In genomic region chr18:54924948-54925347, GRCh38 we compare ENCODE assay signal across 16 cellular contexts. TPM values are rescaled to one million over a fixed set of nuclear protein-coding genes. Genes with fewer than 3 reads are reported as not detected.
"Had no signal": no experiment of that assay in that cellular context is flagged by ENCODE, and none has a peak within 500 bp of the region (broad histone marks: within the 10 kb centered on the region; RNA-seq: fewer than 3 reads in every experiment).

No MANE protein-coding gene starts in this region.

- DNase-seq: activated CD8-positive, alpha-beta memory T cell treated with anti-CD3 and anti-CD28 coated beads, Interleukin-2, amount 50 U/mL, for 4 hours; activated CD8-positive, alpha-beta T cell treated with anti-CD3 and anti-CD28 coated beads, Interleukin-2, amount 10 ng/mL, durations not matched to agents 7 days and 5 days; activated gamma-delta T cell treated with Interleukin-2 at 50 U/mL for 16 hours; activated naive CD8-positive, alpha-beta T cell treated with anti-CD3 and anti-CD28 coated beads for 36 hours; activated T-cell treated with anti-CD3 and anti-CD28 coated beads, Interleukin-2, amount 50 U/mL, for 72 hours; amygdala; brain microvascular endothelial cell; cerebellar nuclear complex; head of caudate nucleus; right lobe of liver; T-helper 1 cell; WERI-Rb-1 had no signal

- ATAC-seq: activated CD8-positive, alpha-beta T cell treated with anti-CD3 and anti-CD28 coated beads, Interleukin-2, amount 10 ng/mL, durations not matched to agents 7 days and 5 days; activated T-cell treated with anti-CD3 and anti-CD28 coated beads, Interleukin-2, amount 50 U/mL, for 72 hours; esophagus mucosa; right lobe of liver had no signal

- H3K9me3 ChIP-seq: right lobe of liver, suprapubic skin had no signal

- H3K27ac ChIP-seq: brain microvascular endothelial cell, neural progenitor cell, right lobe of liver, suprapubic skin, WERI-Rb-1 had no signal

- H3K27me3 ChIP-seq: brain microvascular endothelial cell, neural progenitor cell, right lobe of liver, suprapubic skin had no signal

- H3K36me3 ChIP-seq: brain microvascular endothelial cell, neural progenitor cell, suprapubic skin, WERI-Rb-1 had no signal

- H3K4me3 ChIP-seq: neural progenitor cell, right lobe of liver, suprapubic skin had no signal

- H3K4me1 ChIP-seq: neural progenitor cell, right lobe of liver, suprapubic skin had no signal

RNA-seq across cellular contexts. Expression of gene CCDC68, which starts 34.3 kb away (rescaled TPM):
- total RNA-seq: activated CD8-positive, alpha-beta T cell treated with anti-CD3 and anti-CD28 coated beads, Interleukin-2, amount 10 ng/mL, durations not matched to agents 7 days and 5 days; activated naive CD8-positive, alpha-beta T cell treated with anti-CD3 and anti-CD28 coated beads for 36 hours; activated T-cell treated with anti-CD3 and anti-CD28 coated beads, Interleukin-2, amount 50 U/mL, for 72 hours; osteocyte had no signal
